In genomic region chr3:33644598-33644997, GRCh38 we compare ENCODE assay signal across 21 cellular contexts.
A peak's percentile ranks its signal among the peaks of the same experiment; 100 is the strongest.
DNase-seq lines count a peak whose midpoint lies in the region; TF ChIP-seq lines count a peak whose summit lies in the region.
"Had no signal": no experiment of that assay in that cellular context is flagged by ENCODE, and none has a peak within 500 bp of the region (broad histone marks: within the 10 kb centered on the region; RNA-seq: fewer than 3 reads in every experiment).

No MANE protein-coding gene starts in this region.

- H3K27ac ChIP-seq in caudate nucleus (ENCODE audit: low read depth, low read length) (peak overlapping the region; percentile 50), WERI-Rb-1 (no peak overlapping the region)
- H3K27ac ChIP-seq: C4-2B, HL-60, left lung, neutrophil had no signal

- TF ChIP-seq CTCF in WERI-Rb-1 (IDR thresholded peaks at IDR 0.05; ENCODE audit: low read depth, low read length), result no peak

- H3K4me3 ChIP-seq in neuron (ENCODE audit: low read length) (peak overlapping the region; percentile 29), WERI-Rb-1 (ENCODE audit: low read depth, low read length) (no peak overlapping the region)

- H3K36me3 ChIP-seq in neuron (ENCODE audit: insufficient read depth, low read length) (no peaks in the 10 kb centered on the region), WERI-Rb-1 (no peaks in the 10 kb centered on the region; the same call in 1 of the 2 replicates)
- H3K36me3 ChIP-seq: brain microvascular endothelial cell, neutrophil, uterus had no signal

- H2AFZ ChIP-seq in neuron (ENCODE audit: low read depth, low read length), result no peak overlapping the region

- peaks cover 6% of the 10 kb centered on the region for H3K4me1 ChIP-seq in neuron (ENCODE audit: insufficient read depth, low read length)
- H3K4me1 ChIP-seq: left lung had no signal

- H3K9me3 ChIP-seq in neuron (ENCODE audit: low read length) (no peaks in the 10 kb centered on the region), WERI-Rb-1 (ENCODE audit: severe bottlenecking) (no peaks in the 10 kb centered on the region)
- H3K9me3 ChIP-seq: left lung, neutrophil, uterus had no signal

- H3K27me3 ChIP-seq in neuron (ENCODE audit: insufficient read depth, low read length) (no peaks in the 10 kb centered on the region), WERI-Rb-1 (ENCODE audit: insufficient read depth, low read depth, severe bottlenecking) (no peaks in the 10 kb centered on the region)
- H3K27me3 ChIP-seq: brain microvascular endothelial cell, left lung, neutrophil, uterus had no signal

- peak; percentile 38 for DNase-seq in NCI-H146 (lab: John Stamatoyannopoulos, UW)
- DNase-seq in NCI-H146 treated with DMSO at 0.1 percent for 48 hours (lab: John Stamatoyannopoulos, UW; ENCODE audit: unreplicated experiment), result no peak
- peak; percentile 49 for DNase-seq in NCI-H69 (lab: John Stamatoyannopoulos, UW)
- peak in 8 of 61 donors; percentile 4 to 23 (median 13) for DNase-seq in caudate nucleus (lab: John Stamatoyannopoulos, UW)
- DNase-seq in WERI-Rb-1, result no peak
- DNase-seq in DMS53 treated with DMSO at 0.1 percent for 48 hours (lab: John Stamatoyannopoulos, UW; ENCODE audit: unreplicated experiment), result no peak
- no peak for DNase-seq in DMS53 (lab: John Stamatoyannopoulos, UW)
- DNase-seq: 8988T; activated CD4-positive, CD25-positive, alpha-beta regulatory T cell treated with anti-CD3 and anti-CD28 coated beads, Interleukin-2, amount 50 U/mL, for 72 hours; Calu3; KG1; left lung; MM.1S; NCI-H446; NK-92 treated with Interleukin-12 subunit alpha and Interleukin-12 subunit beta, amount 100 ng/mL, for 24 hours; uterus had no signal

Comparison
In these comparisons a context has a peak if more than half of its experiments do, and no peak if none do; other contexts are left out.
1. DNase-seq: peak in NCI-H146 (single experiment) and NCI-H69 (single experiment); none in NCI-H146 treated with DMSO at 0.1 percent for 48 hours (single experiment), WERI-Rb-1 (single experiment), DMS53 treated with DMSO at 0.1 percent for 48 hours (single experiment) and DMS53 (single experiment).